ENCODE assay signal across 7 cellular contexts in genomic region chr4:85474818-85475630, GRCh38. TPM values are rescaled to one million over a fixed set of nuclear protein-coding genes. Genes with fewer than 3 reads are reported as not detected.
A peak's percentile ranks its signal among the peaks of the same experiment; 100 is the strongest.
DNase-seq lines count a peak whose midpoint lies in the region; FAIRE-seq and TF ChIP-seq lines count a peak whose summit lies in the region.

Gene ARHGAP24, plus strand, starts transcription at chr4:85475150.

- H2AFZ ChIP-seq in KMS-11 (ENCODE audit: low read depth): peak within 1 kb of the TSS; percentile 91

- peaks cover 18% of the 10 kb centered on the region for H3K4me1 ChIP-seq in KMS-11 (ENCODE audit: low read depth, poor library complexity, severe bottlenecking)
- no peaks in the 10 kb centered on the region for H3K4me1 ChIP-seq in colonic mucosa
- peaks cover 9 to 59% (median 26%) of the 10 kb centered on the region in 6 donors for H3K4me1 ChIP-seq in spleen

- peak within 1 kb of the TSS; percentile 85 for H3K4me2 ChIP-seq in KMS-11

- H3K9ac ChIP-seq in KMS-11 (peak within 1 kb of the TSS; percentile 63), colonic mucosa (ENCODE audit: low read depth in 2 of 2, low read length in 2 of 2) (peak within 1 kb of the TSS in 1 of 2 donors; percentile 46)

- H3K36me3 ChIP-seq in KMS-11 (ENCODE audit: insufficient read depth) (no peaks in the 10 kb centered on the region), colonic mucosa (no peaks in the 10 kb centered on the region), kidney epithelial cell (ENCODE audit: control insufficient read depth, insufficient read depth, low read length) (no peaks in the 10 kb centered on the region), spleen (no peaks in the 10 kb centered on the region)

- TF ChIP-seq POLR2A in GM12892 (IDR thresholded peaks at IDR 0.05; ENCODE audit: low read depth, low read length) (no peak), spleen (IDR thresholded peaks at IDR 0.05) (peak in 1 of 3 donors; percentile 54)

- H3K79me2 ChIP-seq in KMS-11 (ENCODE audit: insufficient read depth, low read depth): no peaks in the 10 kb centered on the region

- H3K4me3 ChIP-seq in KMS-11 (IDR thresholded peaks at IDR 0.05; ENCODE audit: insufficient read depth, low read depth, low read length) (peak within 1 kb of the TSS; percentile 83), colonic mucosa (peak within 1 kb of the TSS; percentile 47), kidney epithelial cell (ENCODE audit: low read depth, low read length) (peak within 1 kb of the TSS; percentile 64), spleen (peak within 1 kb of the TSS; percentile 46 to 77 (median 60))

- intact Hi-C loops in colonic mucosa (cut with DNase I) (no loop called here), spleen (cut with DNase I; ENCODE audit: low total_unique reads) (no loop called here)

- H4K20me1 ChIP-seq in KMS-11 (ENCODE audit: insufficient read depth): no peaks in the 10 kb centered on the region

- TF ChIP-seq CTCF in KMS-11 (conservative IDR thresholded peaks at IDR 0.05; ENCODE audit: low read depth, low read length): no peak; the same call in 1 of the 2 replicates
- no peak for TF ChIP-seq CTCF in colonic mucosa (IDR thresholded peaks at IDR 0.05)
- TF ChIP-seq CTCF in kidney epithelial cell (IDR thresholded peaks at IDR 0.05; ENCODE audit: insufficient read depth, low read length, poor library complexity, severe bottlenecking): peak; percentile 4
- TF ChIP-seq CTCF in spleen (IDR thresholded peaks at IDR 0.05 in 8 of 11, conservative IDR thresholded peaks at IDR 0.05 in 3 of 11): peak in 1 of 11 experiments; percentile 32

- no peaks in the 10 kb centered on the region for H3K27me3 ChIP-seq in KMS-11 (ENCODE audit: insufficient read depth, low read depth)
- no peaks in the 10 kb centered on the region for H3K27me3 ChIP-seq in colonic mucosa
- no peaks in the 10 kb centered on the region for H3K27me3 ChIP-seq in kidney epithelial cell (ENCODE audit: control insufficient read depth, insufficient read depth, low read length)
- H3K27me3 ChIP-seq in spleen (replicated peaks in 1 of 7): no peaks in the 10 kb centered on the region

- H3K9me3 ChIP-seq in colonic mucosa (no peaks in the 10 kb centered on the region), spleen (no peaks in the 10 kb centered on the region)

- FAIRE-seq in GM12892 (lab: Jason Lieb, UNC): peak; percentile 89

- WGBS in spleen, 5 donors: 1 to 6% (median 2%) methylated on average over 35 to 41 of the region's 41 CpGs

- H3K27ac ChIP-seq in KMS-11: peak within 1 kb of the TSS; percentile 68
- peak within 1 kb of the TSS; percentile 45 for H3K27ac ChIP-seq in colonic mucosa
- H3K27ac ChIP-seq in spleen: peak within 1 kb of the TSS; percentile 77 to 94 (median 91)

- DNase-seq in GM12892 (ENCODE audit: insufficient read length) (peak; percentile 40), H4 (ENCODE audit: low spot score) (peak; percentile 97), RPMI8226 (peak; percentile 89), colonic mucosa (peak; percentile 87), kidney epithelial cell (ENCODE audit: low read depth) (peak; percentile 76), spleen (peak; percentile 95)

RNA-seq across cellular contexts. Expression of gene ARHGAP24, which starts in this region (rescaled TPM):
- 1.2 TPM for polyA plus RNA-seq in GM12892 (2012; ENCODE audit: missing spikeins)
- total RNA-seq in H4 (2014; rRNA removed; shearing (Covaris generic)): 2.6 and 6.3 TPM in 2 replicates
- 1 to 10 TPM; 4.2 to 5.2 TPM for total RNA-seq in colonic mucosa
- total RNA-seq in kidney epithelial cell: 6.5 and 9.6 TPM in 2 replicates
- 100 to 1,000 TPM; 104 to 199 (median 147) TPM for total RNA-seq in spleen
- polyA plus RNA-seq in spleen: 10 to 100 TPM; 23.1 to 32.7 (median 24.4) TPM

Comparison
In these comparisons a context has a peak if more than half of its experiments do, and no peak if none do; other contexts are left out.
1. Peak in every context shown above with its lines: DNase-seq, H3K4me3 ChIP-seq and H3K27ac ChIP-seq.
2. DNase-seq: peak in every context shown above with its lines; median percentile 97 in H4; 95 in spleen; 89 in RPMI8226; 87 in colonic mucosa; 76 in kidney epithelial cell; 40 in GM12892.